8 cellular contexts compared by ENCODE assay signal in genomic region chr11:123059056-123059920, GRCh38. TPM values are rescaled to one million over a fixed set of nuclear protein-coding genes. Genes with fewer than 3 reads are reported as not detected.
DNase-seq lines count a peak whose midpoint lies in the region; ATAC-seq and TF ChIP-seq lines count a peak whose summit lies in the region.
"Not testable (repeated sequence)": the region's sequence is repeated elsewhere in the genome, so short reads cannot be mapped to it uniquely, and the experiment has no call there.

No MANE protein-coding gene starts in this region.

- TF ChIP-seq CTCF in AG10803 (conservative IDR thresholded peaks at IDR 0.05; ENCODE audit: low read length); GM23338 (conservative IDR thresholded peaks at IDR 0.05; ENCODE audit: low read depth in 2 of 2); Peyer's patch (IDR thresholded peaks at IDR 0.05); dorsolateral prefrontal cortex (IDR thresholded peaks at IDR 0.05 in 54 of 56, conservative IDR thresholded peaks at IDR 0.05 in 2 of 56; ENCODE audit: low read depth in 1 of 56, partially characterized antibody in 56 of 56); nephron (IDR thresholded peaks at IDR 0.05; ENCODE audit: unreplicated experiment in 3 of 3): not testable (repeated sequence)

- not testable (repeated sequence) for H3K9ac ChIP-seq in iPS-18a (ENCODE audit: low read length)

- ATAC-seq in GM23338: not testable (repeated sequence)

- peaks cover 70% of the 10 kb centered on the region for H3F3A ChIP-seq in GM23338 (replicated peaks; ENCODE audit: low read depth)

- peaks cover 30% of the 10 kb centered on the region for H3K4me1 ChIP-seq in GM23338 (ENCODE audit: insufficient read depth)
- peaks cover 0 to 61% (median 17%) of the 10 kb centered on the region in 4 donors for H3K4me1 ChIP-seq in Peyer's patch
- peaks cover 16% of the 10 kb centered on the region for H3K4me1 ChIP-seq in iPS-18a (ENCODE audit: control insufficient read depth, low read depth, low read length)

- not testable (repeated sequence) for H3K9me3 ChIP-seq in Peyer's patch; iPS-18a (ENCODE audit: control insufficient read depth, low read depth, low read length)

- H3K9me3 Mint-ChIP-seq in GM23338: peaks cover 16% of the 10 kb centered on the region; the same call in 2 of the 3 replicates
- H3K9me3 Mint-ChIP-seq in activated T-helper 2 cell treated with anti-CD3 and anti-CD28 coated beads, Interferon-gamma antibody, Interleukin-2, Interleukin-4, amounts not matched to agents 10 μg/mL and 5 μg/mL and 100 μg/mL, durations not matched to agents 14 hours and 24 hours and 36 hours; nephron; stimulated activated naive CD8-positive, alpha-beta T cell treated with anti-CD3 and anti-CD28 coated beads, Interleukin-15, Interleukin-2, amounts not matched to agents 100 ng/mL and 50 ng/mL, for 24 hours: not testable (repeated sequence)

- peaks cover 59% of the 10 kb centered on the region for H3K79me2 ChIP-seq in GM23338 (replicated peaks; ENCODE audit: insufficient read depth)

- peak overlapping the region; percentile 91 for H3K4me2 ChIP-seq in GM23338

- not testable (repeated sequence) for H3K27me3 ChIP-seq in GM23338 (ENCODE audit: insufficient read depth); Peyer's patch; dorsolateral prefrontal cortex; iPS-18a (ENCODE audit: control insufficient read depth, insufficient read depth, low read length)

- H3K9me2 ChIP-seq in GM23338 (ENCODE audit: insufficient read depth): not testable (repeated sequence)

- DNase-seq in AG10803 (ENCODE audit: low read depth); GM23338 (ENCODE audit: low spot score); activated T-helper 2 cell treated with anti-CD3 and anti-CD28 coated beads, Interferon-gamma antibody, Interleukin-2, Interleukin-4, amounts not matched to agents 10 μg/mL and 5 μg/mL and 100 μg/mL, durations not matched to agents 14 hours and 24 hours and 36 hours (ENCODE audit: low spot score); dorsolateral prefrontal cortex: not testable (repeated sequence)
- DNase-seq in Peyer's patch: peak in 1 of 3 donors; percentile 41

- not testable (repeated sequence) for TF ChIP-seq POLR2A in Peyer's patch (IDR thresholded peaks at IDR 0.05)

- H3K4me1 Mint-ChIP-seq in GM23338 (peaks cover 46% of the 10 kb centered on the region), nephron (peaks cover 63% of the 10 kb centered on the region)
- peaks cover 44% of the 10 kb centered on the region for H3K4me1 Mint-ChIP-seq in activated T-helper 2 cell treated with anti-CD3 and anti-CD28 coated beads, Interferon-gamma antibody, Interleukin-2, Interleukin-4, amounts not matched to agents 10 μg/mL and 5 μg/mL and 100 μg/mL, durations not matched to agents 14 hours and 24 hours and 36 hours (ENCODE audit: low read depth)
- H3K4me1 Mint-ChIP-seq in stimulated activated naive CD8-positive, alpha-beta T cell treated with anti-CD3 and anti-CD28 coated beads, Interleukin-15, Interleukin-2, amounts not matched to agents 100 ng/mL and 50 ng/mL, for 24 hours (ENCODE audit: low read depth): peaks cover 75% of the 10 kb centered on the region

- H3K27ac ChIP-seq in GM23338 (ENCODE audit: low read depth) (peak overlapping the region; percentile 85), Peyer's patch (peak overlapping the region in 2 of 4 donors; percentile 17 to 28), dorsolateral prefrontal cortex (peak overlapping the region in 43 of 59 donors; percentile 1 to 100 (median 100))
- H3K27ac ChIP-seq in iPS-18a (ENCODE audit: low read length): not testable (repeated sequence)

- H3K36me3 ChIP-seq in GM23338 (ENCODE audit: insufficient read depth): peaks cover 57% of the 10 kb centered on the region
- H3K36me3 ChIP-seq in Peyer's patch: peaks cover 0 to 56% (median 0%) of the 10 kb centered on the region in 3 donors
- H3K36me3 ChIP-seq in iPS-18a (ENCODE audit: control insufficient read depth, low read depth, low read length): peaks cover 62% of the 10 kb centered on the region

- H3K36me3 Mint-ChIP-seq in GM23338 (ENCODE audit: low read depth) (peaks cover 78% of the 10 kb centered on the region), nephron (ENCODE audit: low read depth) (peaks cover 67% of the 10 kb centered on the region)
- H3K36me3 Mint-ChIP-seq in activated T-helper 2 cell treated with anti-CD3 and anti-CD28 coated beads, Interferon-gamma antibody, Interleukin-2, Interleukin-4, amounts not matched to agents 10 μg/mL and 5 μg/mL and 100 μg/mL, durations not matched to agents 14 hours and 24 hours and 36 hours (ENCODE audit: low read depth): peaks cover 79% of the 10 kb centered on the region
- peaks cover 83% of the 10 kb centered on the region for H3K36me3 Mint-ChIP-seq in stimulated activated naive CD8-positive, alpha-beta T cell treated with anti-CD3 and anti-CD28 coated beads, Interleukin-15, Interleukin-2, amounts not matched to agents 100 ng/mL and 50 ng/mL, for 24 hours (ENCODE audit: low read depth)

- peak overlapping the region; percentile 78; the same call in 1 of the 2 replicates for H3K27ac Mint-ChIP-seq in GM23338
- peak overlapping the region; percentile 98 for H3K27ac Mint-ChIP-seq in activated T-helper 2 cell treated with anti-CD3 and anti-CD28 coated beads, Interferon-gamma antibody, Interleukin-2, Interleukin-4, amounts not matched to agents 10 μg/mL and 5 μg/mL and 100 μg/mL, durations not matched to agents 14 hours and 24 hours and 36 hours
- peak overlapping the region; percentile 43 to 78 (median 50) for H3K27ac Mint-ChIP-seq in nephron
- peak overlapping the region; percentile 96 for H3K27ac Mint-ChIP-seq in stimulated activated naive CD8-positive, alpha-beta T cell treated with anti-CD3 and anti-CD28 coated beads, Interleukin-15, Interleukin-2, amounts not matched to agents 100 ng/mL and 50 ng/mL, for 24 hours

- not testable (repeated sequence) for H2AFZ ChIP-seq in GM23338

- peaks cover 59% of the 10 kb centered on the region for H4K20me1 ChIP-seq in GM23338 (replicated peaks; ENCODE audit: insufficient read depth)

- H3K4me3 ChIP-seq in AG10803 (ENCODE audit: low read length) (peak overlapping the region; percentile 98), GM23338 (peak overlapping the region; percentile 99), Peyer's patch (peak overlapping the region in 3 of 4 donors; percentile 90 to 96 (median 96)), dorsolateral prefrontal cortex (peak overlapping the region; percentile 58 to 100 (median 96)), iPS-18a (ENCODE audit: low read length) (peak overlapping the region; percentile 98)

- intact Hi-C loops in activated T-helper 2 cell treated with anti-CD3 and anti-CD28 coated beads, Interferon-gamma antibody, Interleukin-2, Interleukin-4, amounts not matched to agents 10 μg/mL and 5 μg/mL and 100 μg/mL, durations not matched to agents 14 hours and 24 hours and 36 hours (cut with micrococcal nuclease): not testable (repeated sequence)
- intact Hi-C loops in dorsolateral prefrontal cortex (cut with DNase I): loop anchor here in 1 of 2 donors (10.0 kb wide), 1 partner anchor 194 kb away; no protein-coding TSS in a partner anchor

- H3K4me3 Mint-ChIP-seq in GM23338 (peak overlapping the region; percentile 100), nephron (peak overlapping the region; percentile 98 to 99 (median 99))
- H3K4me3 Mint-ChIP-seq in activated T-helper 2 cell treated with anti-CD3 and anti-CD28 coated beads, Interferon-gamma antibody, Interleukin-2, Interleukin-4, amounts not matched to agents 10 μg/mL and 5 μg/mL and 100 μg/mL, durations not matched to agents 14 hours and 24 hours and 36 hours (ENCODE audit: low read depth): peak overlapping the region; percentile 100
- peak overlapping the region; percentile 90 for H3K4me3 Mint-ChIP-seq in stimulated activated naive CD8-positive, alpha-beta T cell treated with anti-CD3 and anti-CD28 coated beads, Interleukin-15, Interleukin-2, amounts not matched to agents 100 ng/mL and 50 ng/mL, for 24 hours

- peaks cover 47% of the 10 kb centered on the region for H3K27me3 Mint-ChIP-seq in GM23338 (ENCODE audit: insufficient read depth, low read depth, poor library complexity)
- not testable (repeated sequence) for H3K27me3 Mint-ChIP-seq in activated T-helper 2 cell treated with anti-CD3 and anti-CD28 coated beads, Interferon-gamma antibody, Interleukin-2, Interleukin-4, amounts not matched to agents 10 μg/mL and 5 μg/mL and 100 μg/mL, durations not matched to agents 14 hours and 24 hours and 36 hours (ENCODE audit: low read depth); nephron (ENCODE audit: low read depth); stimulated activated naive CD8-positive, alpha-beta T cell treated with anti-CD3 and anti-CD28 coated beads, Interleukin-15, Interleukin-2, amounts not matched to agents 100 ng/mL and 50 ng/mL, for 24 hours

RNA-seq across cellular contexts. Expression of gene HSPA8, which starts 2.6 kb away (rescaled TPM):
- total RNA-seq in GM23338 (2014; rRNA removed; shearing (Covaris generic)): 2,776 and 2,903 TPM in 2 replicates
- polyA plus RNA-seq in GM23338 (2016; fragmentation: Nextera tagmentation; extraction: Ambion mirVana): 818 and 826 TPM in 2 replicates
- total RNA-seq in Peyer's patch: 1,000 to 10,000 TPM in 1 of 4 donors, 100 to 1,000 TPM in 3; 459 to 1,091 (median 728) TPM
- 3,975 and 4,013 TPM in 2 replicates for total RNA-seq in activated T-helper 2 cell treated with anti-CD3 and anti-CD28 coated beads, Interferon-gamma antibody, Interleukin-2, Interleukin-4, amounts not matched to agents 10 μg/mL and 5 μg/mL and 100 μg/mL, durations not matched to agents 14 hours and 24 hours and 36 hours
- 1,000 to 10,000 TPM in 111 of 120 experiments, 100 to 1,000 TPM in 9; 712 to 2,249 (median 1,422) TPM for total RNA-seq in dorsolateral prefrontal cortex
